In genomic region chr2:133255363-133255762, GRCh38 we compare ENCODE assay signal across 17 cellular contexts.
"Had no signal": no experiment of that assay in that cellular context is flagged by ENCODE, and none has a peak within 500 bp of the region (broad histone marks: within the 10 kb centered on the region; RNA-seq: fewer than 3 reads in every experiment).

No MANE protein-coding gene starts in this region.

- H3K36me3 ChIP-seq: esophagus muscularis mucosa, neural progenitor cell, ovary, tibial artery, upper lobe of left lung, uterus had no signal

- ATAC-seq: effector memory CD8-positive, alpha-beta T cell; left lobe of liver; natural killer cell treated with Interleukin-12 subunit alpha and Interleukin-12 subunit beta and Interleukin-15 and Interleukin-18, amount 100 ng/mL, for 72 hours; right cardiac atrium had no signal

- H3K9ac ChIP-seq: neural progenitor cell had no signal

- H3K4me2 ChIP-seq: neural progenitor cell had no signal

- H3K4me3 ChIP-seq: esophagus muscularis mucosa, neural progenitor cell, ovary, tibial artery, upper lobe of left lung, uterus had no signal

- H3K4me1 ChIP-seq: esophagus muscularis mucosa, neural progenitor cell, tibial artery, uterus had no signal

- H3K9me3 ChIP-seq: esophagus muscularis mucosa, ovary, tibial artery, upper lobe of left lung, uterus had no signal

- H3K27ac ChIP-seq: epithelial cell of prostate, esophagus muscularis mucosa, neural progenitor cell, tibial artery, upper lobe of left lung, uterus had no signal

- H3K27me3 ChIP-seq: esophagus muscularis mucosa, neural progenitor cell, ovary, tibial artery, upper lobe of left lung, uterus had no signal

- H2AFZ ChIP-seq: neural progenitor cell had no signal

- DNase-seq: effector memory CD8-positive, alpha-beta T cell; foreskin fibroblast; kidney glomerular epithelial cell; mammary epithelial cell; ovary; right cardiac atrium; small intestine; stimulated activated CD4-positive, alpha-beta T cell treated with anti-CD3 and anti-CD28 coated beads, Interleukin-12 subunit alpha, Interleukin-12 subunit beta, amount 100 ng/mL, for 4 hours; stimulated activated naive CD4-positive, alpha-beta T cell treated with Interleukin-2 at 50 U/mL for 16 hours; tibial artery; upper lobe of left lung; uterus had no signal
